Comparison of ENCODE assay signal across 1 cellular context in genomic region chr17:4554997-4555799, GRCh38.
A peak's percentile ranks its signal among the peaks of the same experiment; 100 is the strongest.
TF ChIP-seq lines count a peak whose summit lies in the region.

MYBBP1A (minus strand) TSS chr17:4555384; CDS start chr17:4555324, 60 bp downstream.

TF ChIP-seq in K562, 482 proteins besides CTCF, POLR2A, EP300 and RAD21 (continued from another document and continues in another):
- TF ChIP-seq MAX (CRISPR knock-in tag; IDR thresholded peaks at IDR 0.05) = peak; percentile 95
- TF ChIP-seq BRCA1 (IDR thresholded peaks at IDR 0.05) = no peak
- no peak for TF ChIP-seq BRCA1 (CRISPR knock-in tag; IDR thresholded peaks at IDR 0.05)
- TF ChIP-seq PHF8 (IDR thresholded peaks at IDR 0.05; ENCODE audit: borderline replicate concordance, low read length) = peak; percentile 93
- peak; percentile 83; the same call in 1 of the 2 replicates for TF ChIP-seq KAT7 (CRISPR knock-in tag; IDR thresholded peaks at IDR 0.05; ENCODE audit: borderline replicate concordance)
- no peak for TF ChIP-seq RERE (CRISPR knock-in tag; IDR thresholded peaks at IDR 0.05; ENCODE audit: borderline replicate concordance)
- TF ChIP-seq SNIP1 (IDR thresholded peaks at IDR 0.05; ENCODE audit: low read depth) = no peak
- 0 out of 4 replicates have a peak, but pooled peaks of 1 of the 2 experiments have one; percentile 19 for TF ChIP-seq TRIM24 (IDR thresholded peaks at IDR 0.05)
- TF ChIP-seq ETV1 (tag; conservative IDR thresholded peaks at IDR 0.05; ENCODE audit: low read depth) = peak; percentile 67
- no peak for TF ChIP-seq BRD9 (IDR thresholded peaks at IDR 0.05; ENCODE audit: low read depth, partially characterized antibody)
- TF ChIP-seq ZNF551 (CRISPR knock-in tag; IDR thresholded peaks at IDR 0.05) = no peak
- TF ChIP-seq ZNF436 (CRISPR knock-in tag; IDR thresholded peaks at IDR 0.05) = no peak
- TF ChIP-seq HDGF (IDR thresholded peaks at IDR 0.05) = no peak
- no peak for TF ChIP-seq CHCHD3 (CRISPR knock-in tag; IDR thresholded peaks at IDR 0.05)
- TF ChIP-seq GTF3C2 (IDR thresholded peaks at IDR 0.05; ENCODE audit: borderline replicate concordance, extremely low read depth, insufficient read length) = no peak
- TF ChIP-seq BRD4 (IDR thresholded peaks at IDR 0.05) = no peak
- no peak for TF ChIP-seq SIN3B (IDR thresholded peaks at IDR 0.05; ENCODE audit: low read depth)
- TF ChIP-seq YBX1 (IDR thresholded peaks at IDR 0.05) = no peak
- no peak for TF ChIP-seq ARID3A (IDR thresholded peaks at IDR 0.05; ENCODE audit: borderline replicate concordance, low read depth, low read length)
- TF ChIP-seq, protein P1, sequence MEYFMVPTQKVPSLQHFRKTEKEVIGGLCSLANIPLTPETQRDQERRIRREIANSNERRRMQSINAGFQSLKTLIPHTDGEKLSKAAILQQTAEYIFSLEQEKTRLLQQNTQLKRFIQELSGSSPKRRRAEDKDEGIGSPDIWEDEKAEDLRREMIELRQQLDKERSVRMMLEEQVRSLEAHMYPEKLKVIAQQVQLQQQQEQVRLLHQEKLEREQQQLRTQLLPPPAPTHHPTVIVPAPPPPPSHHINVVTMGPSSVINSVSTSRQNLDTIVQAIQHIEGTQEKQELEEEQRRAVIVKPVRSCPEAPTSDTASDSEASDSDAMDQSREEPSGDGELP (CRISPR knock-in tag; IDR thresholded peaks at IDR 0.05; ENCODE audit: borderline replicate concordance) = peak; percentile 83
- TF ChIP-seq POU5F1 (IDR thresholded peaks at IDR 0.05; ENCODE audit: borderline replicate concordance, low read depth, low read length, partially characterized antibody) = no peak
- TF ChIP-seq POLR2G (IDR thresholded peaks at IDR 0.05; ENCODE audit: low read depth, low read length) = peak; percentile 92
- TF ChIP-seq BRF2 (IDR thresholded peaks at IDR 0.05; ENCODE audit: borderline replicate concordance, insufficient read depth, insufficient read length) = no peak
- TF ChIP-seq STAG1 (CRISPR knock-in tag; IDR thresholded peaks at IDR 0.05; ENCODE audit: borderline replicate concordance) = no peak
- TF ChIP-seq, protein P2, sequence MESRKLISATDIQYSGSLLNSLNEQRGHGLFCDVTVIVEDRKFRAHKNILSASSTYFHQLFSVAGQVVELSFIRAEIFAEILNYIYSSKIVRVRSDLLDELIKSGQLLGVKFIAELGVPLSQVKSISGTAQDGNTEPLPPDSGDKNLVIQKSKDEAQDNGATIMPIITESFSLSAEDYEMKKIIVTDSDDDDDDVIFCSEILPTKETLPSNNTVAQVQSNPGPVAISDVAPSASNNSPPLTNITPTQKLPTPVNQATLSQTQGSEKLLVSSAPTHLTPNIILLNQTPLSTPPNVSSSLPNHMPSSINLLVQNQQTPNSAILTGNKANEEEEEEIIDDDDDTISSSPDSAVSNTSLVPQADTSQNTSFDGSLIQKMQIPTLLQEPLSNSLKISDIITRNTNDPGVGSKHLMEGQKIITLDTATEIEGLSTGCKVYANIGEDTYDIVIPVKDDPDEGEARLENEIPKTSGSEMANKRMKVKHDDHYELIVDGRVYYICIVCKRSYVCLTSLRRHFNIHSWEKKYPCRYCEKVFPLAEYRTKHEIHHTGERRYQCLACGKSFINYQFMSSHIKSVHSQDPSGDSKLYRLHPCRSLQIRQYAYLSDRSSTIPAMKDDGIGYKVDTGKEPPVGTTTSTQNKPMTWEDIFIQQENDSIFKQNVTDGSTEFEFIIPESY (CRISPR knock-in tag; IDR thresholded peaks at IDR 0.05) = no peak
- TF ChIP-seq, protein P3, sequence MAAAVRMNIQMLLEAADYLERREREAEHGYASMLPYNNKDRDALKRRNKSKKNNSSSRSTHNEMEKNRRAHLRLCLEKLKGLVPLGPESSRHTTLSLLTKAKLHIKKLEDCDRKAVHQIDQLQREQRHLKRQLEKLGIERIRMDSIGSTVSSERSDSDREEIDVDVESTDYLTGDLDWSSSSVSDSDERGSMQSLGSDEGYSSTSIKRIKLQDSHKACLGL (CRISPR knock-in tag; IDR thresholded peaks at IDR 0.05; ENCODE audit: borderline replicate concordance, poor library complexity, severe bottlenecking) = peak; percentile 87
- no peak for TF ChIP-seq TRIM28 (IDR thresholded peaks at IDR 0.05)
- TF ChIP-seq KAT2B (IDR thresholded peaks at IDR 0.05; ENCODE audit: low read depth, low read length) = no peak
- no peak for TF ChIP-seq MIER1 (IDR thresholded peaks at IDR 0.05; ENCODE audit: low read depth)
- 0 out of 2 replicates have a peak, but pooled peaks have one; percentile 63 for TF ChIP-seq GTF2E2 (tag; IDR thresholded peaks at IDR 0.05)
- TF ChIP-seq SREBF1 (IDR thresholded peaks at IDR 0.05; ENCODE audit: borderline replicate concordance, low read depth, low read length) = no peak
- TF ChIP-seq ETV5 (CRISPR knock-in tag; IDR thresholded peaks at IDR 0.05; ENCODE audit: low read depth) = peak; percentile 80
- TF ChIP-seq, protein P4, sequence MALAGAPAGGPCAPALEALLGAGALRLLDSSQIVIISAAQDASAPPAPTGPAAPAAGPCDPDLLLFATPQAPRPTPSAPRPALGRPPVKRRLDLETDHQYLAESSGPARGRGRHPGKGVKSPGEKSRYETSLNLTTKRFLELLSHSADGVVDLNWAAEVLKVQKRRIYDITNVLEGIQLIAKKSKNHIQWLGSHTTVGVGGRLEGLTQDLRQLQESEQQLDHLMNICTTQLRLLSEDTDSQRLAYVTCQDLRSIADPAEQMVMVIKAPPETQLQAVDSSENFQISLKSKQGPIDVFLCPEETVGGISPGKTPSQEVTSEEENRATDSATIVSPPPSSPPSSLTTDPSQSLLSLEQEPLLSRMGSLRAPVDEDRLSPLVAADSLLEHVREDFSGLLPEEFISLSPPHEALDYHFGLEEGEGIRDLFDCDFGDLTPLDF (CRISPR knock-in tag; IDR thresholded peaks at IDR 0.05) = no peak
- TF ChIP-seq ZNF766 (CRISPR knock-in tag; conservative IDR thresholded peaks at IDR 0.05) = no peak; the same call in 1 of the 2 replicates
- TF ChIP-seq ASH1L (IDR thresholded peaks at IDR 0.05; ENCODE audit: borderline replicate concordance, low read depth, partially characterized antibody) = no peak
- TF ChIP-seq ZNF764 (CRISPR knock-in tag; IDR thresholded peaks at IDR 0.05; ENCODE audit: low read depth) = no peak
- peak in 1 of 2 experiments; percentile 19; a peak in 1 of 4 replicates for TF ChIP-seq RCOR1 (IDR thresholded peaks at IDR 0.05; ENCODE audit: borderline replicate concordance in 1 of 2, low read depth in 2 of 2, low read length in 2 of 2)
- TF ChIP-seq SMARCE1 (IDR thresholded peaks at IDR 0.05) = no peak
- TF ChIP-seq CBFA2T3 (IDR thresholded peaks at IDR 0.05) = no peak
- no peak for TF ChIP-seq ZNF239 (CRISPR knock-in tag; IDR thresholded peaks at IDR 0.05)
- TF ChIP-seq CXXC5 (CRISPR knock-in tag; IDR thresholded peaks at IDR 0.05) = peak; percentile 69
- TF ChIP-seq CHD2 (IDR thresholded peaks at IDR 0.05; ENCODE audit: low read depth, low read length) = no peak
- TF ChIP-seq, protein P5, sequence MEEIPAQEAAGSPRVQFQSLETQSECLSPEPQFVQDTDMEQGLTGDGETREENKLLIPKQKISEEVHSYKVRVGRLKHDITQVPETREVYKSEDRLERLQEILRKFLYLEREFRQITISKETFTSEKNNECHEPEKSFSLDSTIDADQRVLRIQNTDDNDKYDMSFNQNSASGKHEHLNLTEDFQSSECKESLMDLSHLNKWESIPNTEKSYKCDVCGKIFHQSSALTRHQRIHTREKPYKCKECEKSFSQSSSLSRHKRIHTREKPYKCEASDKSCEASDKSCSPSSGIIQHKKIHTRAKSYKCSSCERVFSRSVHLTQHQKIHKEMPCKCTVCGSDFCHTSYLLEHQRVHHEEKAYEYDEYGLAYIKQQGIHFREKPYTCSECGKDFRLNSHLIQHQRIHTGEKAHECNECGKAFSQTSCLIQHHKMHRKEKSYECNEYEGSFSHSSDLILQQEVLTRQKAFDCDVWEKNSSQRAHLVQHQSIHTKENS (CRISPR knock-in tag; IDR thresholded peaks at IDR 0.05) = no peak
- no peak for TF ChIP-seq PPARD (CRISPR knock-in tag; IDR thresholded peaks at IDR 0.05)
- TF ChIP-seq CSDE1 (IDR thresholded peaks at IDR 0.05) = no peak
- TF ChIP-seq ZNF121 (CRISPR knock-in tag; conservative IDR thresholded peaks at IDR 0.05) = no peak
- peak; percentile 85; the same call in 1 of the 2 replicates for TF ChIP-seq HDAC2 (IDR thresholded peaks at IDR 0.05)
- TF ChIP-seq NR0B1 (IDR thresholded peaks at IDR 0.05; ENCODE audit: partially characterized antibody) = no peak
- no peak for TF ChIP-seq ZBTB17 (CRISPR knock-in tag; IDR thresholded peaks at IDR 0.05)
- TF ChIP-seq SUPT5H (IDR thresholded peaks at IDR 0.05) = peak; percentile 83
